ENCODE assay signal across 27 cellular contexts in the genomic region with DNA sequence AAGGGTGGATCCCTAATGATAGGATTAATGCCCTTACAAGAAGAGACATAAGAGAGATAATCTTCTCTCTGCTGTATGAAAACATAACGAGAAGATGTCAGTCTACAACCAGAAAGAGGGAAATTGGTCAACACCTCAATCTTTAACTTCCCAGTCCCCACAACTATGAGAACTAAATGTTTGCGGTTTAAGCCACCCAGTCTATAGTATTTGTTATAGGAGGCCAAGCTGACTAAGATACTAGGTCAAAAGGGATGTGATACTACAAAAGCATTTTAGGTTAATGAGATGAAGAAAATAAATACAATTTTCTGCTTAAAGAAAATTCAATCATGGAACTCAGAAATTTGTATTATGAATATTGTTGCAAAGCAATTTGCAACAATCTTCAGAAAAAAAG. TPM values are rescaled to one million over a fixed set of nuclear protein-coding genes. Genes with fewer than 3 reads are reported as not detected.
"Had no signal": no experiment of that assay in that cellular context is flagged by ENCODE, and none has a peak within 500 bp of the region (broad histone marks: within the 10 kb centered on the region; RNA-seq: fewer than 3 reads in every experiment).

No MANE protein-coding gene starts in this region.

- H3K27ac Mint-ChIP-seq: activated naive CD4-positive, alpha-beta T cell treated with anti-CD3 and anti-CD28 coated beads for 36 hours; activated naive CD8-positive, alpha-beta T cell; activated T-helper 17 cell treated with anti-CD3 and anti-CD28 coated beads, Interleukin-2, amount 50 U/mL, for 72 hours; T-helper 1 cell treated with Interleukin-12 subunit alpha and Interleukin-12 subunit beta and Interleukin-4 antibody, amounts not matched to agents 30 μg/mL and 1 μg/mL, for 36 hours; WTC11 had no signal

- DNase-seq: activated CD4-positive, alpha-beta T cell treated with anti-CD3 and anti-CD28 coated beads for 48 hours; activated CD4-positive, alpha-beta T cell treated with anti-CD3 and anti-CD28 coated beads, Interleukin-2, amount 50 U/mL, for 48 hours; activated CD4-positive, CD25-positive, alpha-beta regulatory T cell treated with anti-CD3 and anti-CD28 coated beads, Interleukin-2, amount 50 U/mL, for 72 hours; activated CD8-positive, alpha-beta memory T cell treated with anti-CD3 and anti-CD28 coated beads for 24 hours; activated gamma-delta T cell; activated naive CD4-positive, alpha-beta T cell treated with anti-CD3 and anti-CD28 coated beads for 36 hours; activated T-cell treated with anti-CD3 and anti-CD28 coated beads, Interleukin-2, amount 50 U/mL, for 48 hours; amygdala; brain microvascular endothelial cell; Kasumi-1; KBM-7; NCI-H1105; NCI-H1436; NCI-H1694 treated with DMSO at 0.1 percent for 48 hours; NCI-H2029 treated with DMSO at 0.1 percent for 48 hours; NCI-H345; NCI-H510A; NCI-H526 treated with DMSO at 0.1 percent for 48 hours; RPMI8226 had no signal

- H3K36me3 ChIP-seq: brain microvascular endothelial cell, cardiac muscle cell had no signal

- H3K36me3 Mint-ChIP-seq: activated naive CD8-positive, alpha-beta T cell had no signal

- H3K27me3 Mint-ChIP-seq: activated naive CD8-positive, alpha-beta T cell had no signal

- H3K4me3 Mint-ChIP-seq: activated naive CD4-positive, alpha-beta T cell treated with anti-CD3 and anti-CD28 coated beads for 36 hours; activated naive CD8-positive, alpha-beta T cell; activated T-helper 17 cell treated with anti-CD3 and anti-CD28 coated beads, Interleukin-2, amount 50 U/mL, for 72 hours; T-helper 1 cell treated with Interleukin-12 subunit alpha and Interleukin-12 subunit beta and Interleukin-4 antibody, amounts not matched to agents 30 μg/mL and 1 μg/mL, for 36 hours; WTC11 had no signal

- H3K4me1 Mint-ChIP-seq: activated T-helper 17 cell treated with anti-CD3 and anti-CD28 coated beads, Interleukin-2, amount 50 U/mL, for 72 hours had no signal

- H3K27me3 ChIP-seq: brain microvascular endothelial cell, cardiac muscle cell had no signal

- H3K27ac ChIP-seq: brain microvascular endothelial cell, cardiac muscle cell, SK-N-MC had no signal

- ATAC-seq: activated T-helper 17 cell treated with anti-CD3 and anti-CD28 coated beads, Interleukin-2, amount 50 U/mL, for 72 hours; Panc1; Right ventricle myocardium inferior; WTC11 had no signal

- H3K4me3 ChIP-seq: cardiac muscle cell, SK-N-MC had no signal

- H3K9me3 Mint-ChIP-seq: activated naive CD4-positive, alpha-beta T cell treated with anti-CD3 and anti-CD28 coated beads for 36 hours; activated T-helper 17 cell treated with anti-CD3 and anti-CD28 coated beads, Interleukin-2, amount 50 U/mL, for 72 hours; T-helper 1 cell treated with Interleukin-12 subunit alpha and Interleukin-12 subunit beta and Interleukin-4 antibody, amounts not matched to agents 30 μg/mL and 1 μg/mL, for 36 hours had no signal

RNA-seq across cellular contexts. Expression of gene LHFPL1, which starts 55.4 kb away (rescaled TPM):
- total RNA-seq: activated naive CD4-positive, alpha-beta T cell treated with anti-CD3 and anti-CD28 coated beads for 36 hours had no signal
